8 cellular contexts compared by ENCODE assay signal in genomic region chr14:20680843-20681347, GRCh38. TPM values are rescaled to one million over a fixed set of nuclear protein-coding genes. Genes with fewer than 3 reads are reported as not detected.
A peak's percentile ranks its signal among the peaks of the same experiment; 100 is the strongest.
DNase-seq lines count a peak whose midpoint lies in the region; ATAC-seq and TF ChIP-seq lines count a peak whose summit lies in the region.

No MANE protein-coding gene starts in this region.

- H3K36me3 Mint-ChIP-seq in activated naive CD8-positive, alpha-beta T cell treated with anti-CD3 and anti-CD28 coated beads, Interleukin-2, amount 10 ng/mL, durations not matched to agents 7 days and 5 days = no peaks in the 10 kb centered on the region
- H3K36me3 Mint-ChIP-seq in activated naive CD8-positive, alpha-beta T cell treated with anti-CD3 and anti-CD28 coated beads for 36 hours = peaks cover 1% of the 10 kb centered on the region

- WGBS in neuronal stem cell (ENCODE audit: extremely low coverage in 2 of 2, insufficient read length in 2 of 2, insufficient replicate concordance in 1 of 2), 2 donors = no CpG with 5 or more reads among the region's 7 CpGs

- H2BK15ac ChIP-seq in neuronal stem cell (ENCODE audit: low read length) = no peak overlapping the region

- H3K27me3 Mint-ChIP-seq in activated naive CD8-positive, alpha-beta T cell treated with anti-CD3 and anti-CD28 coated beads, Interleukin-2, amount 10 ng/mL, durations not matched to agents 7 days and 5 days = peaks cover 4% of the 10 kb centered on the region
- peaks cover 5% of the 10 kb centered on the region for H3K27me3 Mint-ChIP-seq in activated naive CD8-positive, alpha-beta T cell treated with anti-CD3 and anti-CD28 coated beads for 36 hours

- no peak overlapping the region for H3K27ac Mint-ChIP-seq in activated naive CD8-positive, alpha-beta T cell treated with anti-CD3 and anti-CD28 coated beads, Interleukin-2, amount 10 ng/mL, durations not matched to agents 7 days and 5 days
- H3K27ac Mint-ChIP-seq in activated naive CD8-positive, alpha-beta T cell treated with anti-CD3 and anti-CD28 coated beads for 36 hours = no peak overlapping the region

- H2BK5ac ChIP-seq in neuronal stem cell (ENCODE audit: low read length) = no peak overlapping the region

- peak; percentile 25 for ATAC-seq in activated naive CD8-positive, alpha-beta T cell treated with anti-CD3 and anti-CD28 coated beads, Interleukin-2, amount 10 ng/mL, durations not matched to agents 7 days and 5 days (ENCODE audit: low read depth)
- ATAC-seq in HG03280 (IDR thresholded peaks at IDR 0.05; ENCODE audit: unreplicated experiment) = peak; percentile 29

- no peak for DNase-seq in activated naive CD8-positive, alpha-beta T cell treated with anti-CD3 and anti-CD28 coated beads, Interleukin-2, amount 10 ng/mL, durations not matched to agents 7 days and 5 days
- no peak for DNase-seq in activated naive CD8-positive, alpha-beta T cell treated with anti-CD3 and anti-CD28 coated beads for 36 hours
- DNase-seq in dorsolateral prefrontal cortex (no peak), neuronal stem cell (ENCODE audit: low spot score) (no peak), NCI-H226 (no peak), DMS153 (lab: John Stamatoyannopoulos, UW) (no peak), NCI-H2196 treated with DMSO at 0.1 percent for 48 hours (lab: John Stamatoyannopoulos, UW; ENCODE audit: unreplicated experiment) (no peak)

- peaks cover 0 to 1% (median 0%) of the 10 kb centered on the region in 45 donors for H3K27me3 ChIP-seq in dorsolateral prefrontal cortex
- peaks cover 0 to 3% (median 1%) of the 10 kb centered on the region in 3 experiments for H3K27me3 ChIP-seq in neuronal stem cell (ENCODE audit: control insufficient read depth in 3 of 3, insufficient read depth in 3 of 3, low read depth in 1 of 3, low read length in 3 of 3)

- H4K91ac ChIP-seq in neuronal stem cell (ENCODE audit: low read depth, low read length, poor library complexity) = no peak overlapping the region

- H4K8ac ChIP-seq in neuronal stem cell (ENCODE audit: low read depth, low read length) = no peak overlapping the region

- H3K23ac ChIP-seq in neuronal stem cell (ENCODE audit: low read depth, low read length, poor library complexity) = no peak overlapping the region

- H3K9me3 ChIP-seq in neuronal stem cell (replicated peaks in 1 of 2; ENCODE audit: control insufficient read depth in 2 of 2, insufficient read depth in 1 of 2, low read depth in 1 of 2, low read length in 2 of 2) = no peaks in the 10 kb centered on the region

- peak overlapping the region; percentile 98 to 100 (median 100) for H3K27ac ChIP-seq in dorsolateral prefrontal cortex
- H3K27ac ChIP-seq in neuronal stem cell (replicated peaks; ENCODE audit: low read length) = no peak overlapping the region

- H2BK12ac ChIP-seq in neuronal stem cell (ENCODE audit: low read length) = no peak overlapping the region

- peak overlapping the region; percentile 91 for H2AFZ ChIP-seq in neuronal stem cell (ENCODE audit: low read length)

- no peak for TF ChIP-seq CTCF in dorsolateral prefrontal cortex (IDR thresholded peaks at IDR 0.05 in 54 of 56, conservative IDR thresholded peaks at IDR 0.05 in 2 of 56; ENCODE audit: low read depth in 1 of 56, partially characterized antibody in 56 of 56)

- intact Hi-C loops in dorsolateral prefrontal cortex (cut with DNase I) = loop anchor here (5.0 to 10.0 kb wide), 6 partner anchors 49 to 416 kb away; partner anchors contain the start of genes APEX1 (in 1 of the 2), TEP1 (in 1 of the 2) and ZNF219 (in 1 of the 2)

- no peak overlapping the region for H2AK5ac ChIP-seq in neuronal stem cell (ENCODE audit: low read depth, low read length)

- no peak overlapping the region for H3K4ac ChIP-seq in neuronal stem cell (ENCODE audit: low read length)

- no peaks in the 10 kb centered on the region for H3K9me3 Mint-ChIP-seq in activated naive CD8-positive, alpha-beta T cell treated with anti-CD3 and anti-CD28 coated beads, Interleukin-2, amount 10 ng/mL, durations not matched to agents 7 days and 5 days
- H3K9me3 Mint-ChIP-seq in activated naive CD8-positive, alpha-beta T cell treated with anti-CD3 and anti-CD28 coated beads for 36 hours = no peaks in the 10 kb centered on the region

- H2BK120ac ChIP-seq in neuronal stem cell (ENCODE audit: low read depth, low read length) = no peak overlapping the region

- H3K4me3 ChIP-seq in dorsolateral prefrontal cortex = peak overlapping the region; percentile 53 to 99 (median 94)
- peak overlapping the region; percentile 80 to 88 for H3K4me3 ChIP-seq in neuronal stem cell (ENCODE audit: low read length in 2 of 2)

- no peak overlapping the region for H3K4me3 Mint-ChIP-seq in activated naive CD8-positive, alpha-beta T cell treated with anti-CD3 and anti-CD28 coated beads, Interleukin-2, amount 10 ng/mL, durations not matched to agents 7 days and 5 days
- no peak overlapping the region for H3K4me3 Mint-ChIP-seq in activated naive CD8-positive, alpha-beta T cell treated with anti-CD3 and anti-CD28 coated beads for 36 hours

- no peak overlapping the region for H3K18ac ChIP-seq in neuronal stem cell (ENCODE audit: low read length)

- H3K9ac ChIP-seq in neuronal stem cell (ENCODE audit: low read depth, low read length, poor library complexity) = no peak overlapping the region

- no peaks in the 10 kb centered on the region for H3K79me1 ChIP-seq in neuronal stem cell (ENCODE audit: low read depth, low read length)

- peaks cover 29% of the 10 kb centered on the region for H3K4me1 Mint-ChIP-seq in activated naive CD8-positive, alpha-beta T cell treated with anti-CD3 and anti-CD28 coated beads, Interleukin-2, amount 10 ng/mL, durations not matched to agents 7 days and 5 days
- peaks cover 31% of the 10 kb centered on the region for H3K4me1 Mint-ChIP-seq in activated naive CD8-positive, alpha-beta T cell treated with anti-CD3 and anti-CD28 coated beads for 36 hours

- no peak overlapping the region for H3K14ac ChIP-seq in neuronal stem cell (ENCODE audit: low read length)

- no peaks in the 10 kb centered on the region for H3K36me3 ChIP-seq in neuronal stem cell (replicated peaks in 1 of 2; ENCODE audit: control insufficient read depth in 2 of 2, insufficient read depth in 2 of 2, low read length in 2 of 2)

- peaks cover 3 to 4% of the 10 kb centered on the region in 2 donors for H3K4me1 ChIP-seq in neuronal stem cell (ENCODE audit: control insufficient read depth in 2 of 2, insufficient read depth in 1 of 2, low read depth in 1 of 2, low read length in 2 of 2)

- H3K4me2 ChIP-seq in neuronal stem cell (ENCODE audit: insufficient read depth, low read length, poor library complexity, severe bottlenecking) = peak overlapping the region; percentile 60

- POLR2A ChIA-PET in activated naive CD8-positive, alpha-beta T cell treated with anti-CD3 and anti-CD28 coated beads, Interleukin-2, amount 10 ng/mL, durations not matched to agents 7 days and 5 days (lab: Charles Lee) = interaction anchor here (0.7 to 2.6 kb wide), 8 partner anchors 12 to 338 kb away, joined by 3 to 22 read pairs (median 7); partner anchors contain the start of genes PARP2 and PNP

RNA-seq across cellular contexts. Expression of gene RNASE4, which starts 3.5 kb away (rescaled TPM):
- total RNA-seq in activated naive CD8-positive, alpha-beta T cell treated with anti-CD3 and anti-CD28 coated beads, Interleukin-2, amount 10 ng/mL, durations not matched to agents 7 days and 5 days = 1 to 10 TPM in 1 of 2 experiments, under 1 TPM in 1; 0.62 to 1.0 TPM
- under 1 TPM; 0.35 to 0.68 TPM for total RNA-seq in activated naive CD8-positive, alpha-beta T cell treated with anti-CD3 and anti-CD28 coated beads for 36 hours
- 10 to 100 TPM in 2 of 120 experiments, 1 to 10 TPM in 111, under 1 TPM in 7; 0.41 to 12.0 (median 3.1) TPM for total RNA-seq in dorsolateral prefrontal cortex
- 3.2 TPM for polyA plus RNA-seq in neuronal stem cell (2013, experiment 1 of 2)
- 4.0 TPM for polyA plus RNA-seq in neuronal stem cell (2013, experiment 2 of 2)

RNA-seq across cellular contexts. Expression of gene ANG, which starts 7.7 kb away (rescaled TPM):
- 1 to 10 TPM; 1.0 to 1.5 TPM for total RNA-seq in activated naive CD8-positive, alpha-beta T cell treated with anti-CD3 and anti-CD28 coated beads, Interleukin-2, amount 10 ng/mL, durations not matched to agents 7 days and 5 days
- total RNA-seq in activated naive CD8-positive, alpha-beta T cell treated with anti-CD3 and anti-CD28 coated beads for 36 hours = 1 to 10 TPM; 1.1 to 1.3 TPM
- total RNA-seq in dorsolateral prefrontal cortex = 1 to 10 TPM in 98 of 120 experiments, under 1 TPM in 15, not detected in 7; 0.63 to 9.5 (median 1.9) TPM
- polyA plus RNA-seq in neuronal stem cell (2013, experiment 1 of 2) = 2.3 TPM
- 3.0 TPM for polyA plus RNA-seq in neuronal stem cell (2013, experiment 2 of 2)

RNA-seq across cellular contexts. Expression of gene OR6S1, which starts 39.4 kb away (rescaled TPM):
- total RNA-seq in activated naive CD8-positive, alpha-beta T cell treated with anti-CD3 and anti-CD28 coated beads, Interleukin-2, amount 10 ng/mL, durations not matched to agents 7 days and 5 days = not detected
- not detected for total RNA-seq in activated naive CD8-positive, alpha-beta T cell treated with anti-CD3 and anti-CD28 coated beads for 36 hours
- total RNA-seq in dorsolateral prefrontal cortex = not detected
- polyA plus RNA-seq in neuronal stem cell (2013, experiment 1 of 2) = not detected
- polyA plus RNA-seq in neuronal stem cell (2013, experiment 2 of 2) = not detected
